Comparison of ENCODE assay signal across 14 cellular contexts in genomic region chr2:113214141-113214540, GRCh38. TPM values are rescaled to one million over a fixed set of nuclear protein-coding genes. Genes with fewer than 3 reads are reported as not detected.
A peak's percentile ranks its signal among the peaks of the same experiment; 100 is the strongest.
DNase-seq lines count a peak whose midpoint lies in the region; ATAC-seq, FAIRE-seq and TF ChIP-seq lines count a peak whose summit lies in the region.
"Had no signal": no experiment of that assay in that cellular context is flagged by ENCODE, and none has a peak within 500 bp of the region (broad histone marks: within the 10 kb centered on the region; RNA-seq: fewer than 3 reads in every experiment).

No MANE protein-coding gene starts in this region.

- RAD21 ChIA-PET in GM12878 (lab: Charles Lee; ENCODE audit: unreplicated experiment): no interaction called here

- TF ChIP-seq CTCF in A549 (IDR thresholded peaks at IDR 0.05) (no peak), GM12878 (IDR thresholded peaks at IDR 0.05 in 2 of 3, conservative IDR thresholded peaks at IDR 0.05 in 1 of 3; ENCODE audit: control insufficient read depth in 2 of 3, extremely low read depth in 1 of 3, insufficient read depth in 1 of 3, low read depth in 3 of 3, low read length in 3 of 3) (no peak), osteoblast (IDR thresholded peaks at IDR 0.05; ENCODE audit: extremely low read depth, low read depth, low read length) (no peak)

- intact Hi-C loops in GM12878 (cut with micrococcal nuclease; ENCODE audit: unreplicated experiment): no loop called here

- DNase-seq in A549 (ENCODE audit: low read depth in 1 of 2, low spot score in 1 of 2) (no peak), Caki2 (ENCODE audit: low read depth) (peak; percentile 39), GM12878 (ENCODE audit: low read depth, low spot score) (no peak), osteoblast (ENCODE audit: insufficient read length, low spot score, missing footprints) (peak; percentile 39), GDM1 (lab: John Stamatoyannopoulos, UW) (no peak), Ammon's horn (ENCODE audit: low spot score) (no peak), urothelium cell line (ENCODE audit: low spot score) (no peak)
- DNase-seq: Calu3; CD4-positive, CD25-positive, alpha-beta regulatory T cell; DMS53; NCI-H146; NCI-H2081; NCI-H510A treated with DMSO at 0.1 percent for 48 hours had no signal

- WGBS in A549 (ENCODE audit: missing lambda C conversion rate): 97% methylated on average over 4 of the region's 4 CpGs
- 66% methylated on average over 4 of the region's 4 CpGs for WGBS in GM12878 (ENCODE audit: insufficient coverage, insufficient replicate concordance, low lambda C conversion rate, missing lambda C conversion rate)

- TF ChIP-seq RAD21 in A549 (conservative IDR thresholded peaks at IDR 0.05 in 1 of 2, IDR thresholded peaks at IDR 0.05 in 1 of 2): no peak
- TF ChIP-seq RAD21 in GM12878 (IDR thresholded peaks at IDR 0.05; ENCODE audit: insufficient read depth, low read depth, low read length): no peak

- H3K27ac ChIP-seq in A549 (peak overlapping the region; percentile 96), GM12878 (ENCODE audit: control insufficient read depth, insufficient read depth) (no peak overlapping the region), osteoblast (ENCODE audit: low read depth, low read length) (no peak overlapping the region)
- H3K27ac ChIP-seq: KMS-11 had no signal

- in situ Hi-C loops in Caki2 (cut with HindIII; ENCODE audit: low pct_unique_long_range_greater_than_20kb, low sequenced_read_pairs) (no loop called here), GM12878 (cut with MboI) (no loop called here)

- TF ChIP-seq POLR2A in A549 (IDR thresholded peaks at IDR 0.05; ENCODE audit: low read length): no peak
- TF ChIP-seq POLR2A in GM12878 (IDR thresholded peaks at IDR 0.05; ENCODE audit: low read depth, low read length): no peak

- H3K36me3 ChIP-seq in GM12878 (ENCODE audit: control insufficient read depth in 2 of 2, insufficient read depth in 2 of 2, low read length in 1 of 2): no peaks in the 10 kb centered on the region
- H3K36me3 ChIP-seq in osteoblast (ENCODE audit: insufficient read depth, low read length): no peaks in the 10 kb centered on the region

- no peak overlapping the region for H3K9ac ChIP-seq in GM12878 (ENCODE audit: control insufficient read depth, insufficient read depth, low read length)
- H3K9ac ChIP-seq: KMS-11 had no signal

- no peak for TF ChIP-seq EP300 in A549 (IDR thresholded peaks at IDR 0.05)
- TF ChIP-seq EP300 in GM12878 (IDR thresholded peaks at IDR 0.05; ENCODE audit: borderline replicate concordance in 1 of 2, control insufficient read depth in 1 of 2, low read depth in 2 of 2, low read length in 2 of 2): no peak

- SMC1A ChIA-PET in GM12878 (lab: Charles Lee; ENCODE audit: uncharacterized antibody, unreplicated experiment): no interaction called here

- POLR2A ChIA-PET in A549 (lab: Yijun Ruan, JAX) (no interaction called here), GM12878 (lab: Charles Lee) (no interaction called here)

- H3K4me2 ChIP-seq in A549 (no peak overlapping the region), GM12878 (ENCODE audit: control insufficient read depth, insufficient read depth) (no peak overlapping the region), osteoblast (ENCODE audit: insufficient read depth, low read length) (no peak overlapping the region)
- H3K4me2 ChIP-seq: KMS-11 had no signal

- H3K9me3 ChIP-seq in A549 (no peaks in the 10 kb centered on the region), GM12878 (replicated peaks; ENCODE audit: control insufficient read depth, insufficient read depth, low read length) (no peaks in the 10 kb centered on the region), osteoblast (ENCODE audit: low read depth, low read length) (no peaks in the 10 kb centered on the region)

- H2AFZ ChIP-seq in GM12878 (ENCODE audit: control insufficient read depth, low read depth, low read length) (no peak overlapping the region), osteoblast (ENCODE audit: low read length) (no peak overlapping the region)

- BruUV-seq in GM12878 (replicated peaks; lab: Mats Ljungman, UMichigan): no TSS peak

- CTCF ChIA-PET in A549 (lab: Yijun Ruan, JAX): interaction anchor here (1.2 kb wide), 1 partner anchor 15 kb away, joined by 4 read pairs; no protein-coding TSS in a partner anchor
- CTCF ChIA-PET in GM12878 (lab: Yijun Ruan, JAX): interaction anchor here (1.3 to 1.5 kb wide), 2 partner anchors 11 to 77 kb away, joined by 3 read pairs; no protein-coding TSS in a partner anchor

- ATAC-seq in A549: no peak
- ATAC-seq in GM12878: no peak

- no peaks in the 10 kb centered on the region for H4K20me1 ChIP-seq in GM12878 (ENCODE audit: control insufficient read depth, insufficient read depth)
- H4K20me1 ChIP-seq in osteoblast (ENCODE audit: insufficient read depth, low read length): no peaks in the 10 kb centered on the region

- FAIRE-seq in A549 (lab: Jason Lieb, UNC) (no peak), GM12878 (lab: Jason Lieb, UNC) (no peak), urothelium cell line (lab: Jason Lieb, UNC) (no peak)

- H3K4me3 ChIP-seq in A549 (no peak overlapping the region), GM12878 (no peak overlapping the region), osteoblast (ENCODE audit: insufficient read depth, low read length) (no peak overlapping the region)

- H3K79me2 ChIP-seq in GM12878 (ENCODE audit: control insufficient read depth, insufficient read depth, low read length): no peaks in the 10 kb centered on the region
- H3K79me2 ChIP-seq in osteoblast (ENCODE audit: insufficient read depth, low read length): no peaks in the 10 kb centered on the region

- H3K27me3 ChIP-seq in GM12878 (replicated peaks in 1 of 2; ENCODE audit: control insufficient read depth in 2 of 2, insufficient read depth in 2 of 2, low read length in 1 of 2) (no peaks in the 10 kb centered on the region; a peak in 1 of 4 replicates), osteoblast (ENCODE audit: insufficient read depth, low read length) (no peaks in the 10 kb centered on the region)

- peaks cover 84% of the 10 kb centered on the region for H3K4me1 ChIP-seq in A549
- peaks cover 5% of the 10 kb centered on the region; the same call in 1 of the 2 replicates for H3K4me1 ChIP-seq in GM12878 (ENCODE audit: control insufficient read depth, insufficient read depth, low read length)
- H3K4me1 ChIP-seq in osteoblast (ENCODE audit: insufficient read depth, low read length): peaks cover 32% of the 10 kb centered on the region

TF ChIP-seq in A549, 52 proteins besides CTCF, POLR2A, EP300 and RAD21 (continues in another document):
- TF ChIP-seq RNF2 (IDR thresholded peaks at IDR 0.05; ENCODE audit: borderline replicate concordance, low read depth) (no peak), TP53 (CRISPR knock-in tag; IDR thresholded peaks at IDR 0.05) (no peak), POLR2AphosphoS2 (conservative IDR thresholded peaks at IDR 0.05; ENCODE audit: low read length) (no peak), HOXA7 (CRISPR knock-in tag; IDR thresholded peaks at IDR 0.05) (no peak), NPAS2 (CRISPR knock-in tag; IDR thresholded peaks at IDR 0.05; ENCODE audit: borderline replicate concordance) (no peak), KDM5A (IDR thresholded peaks at IDR 0.05) (no peak)

TF ChIP-seq in GM12878, 131 proteins besides CTCF, POLR2A, EP300 and RAD21:
- TF ChIP-seq PAX5 (IDR thresholded peaks at IDR 0.05; ENCODE audit: borderline replicate concordance, low read depth, low read length): no peak
- 0 out of 2 replicates have a peak, but pooled peaks have one; percentile 24 for TF ChIP-seq PKNOX1 (IDR thresholded peaks at IDR 0.05)

RNA-seq across cellular contexts. Expression of gene PSD4, which starts 40.4 kb away (rescaled TPM):
- 5.4 and 6.7 TPM in 2 replicates for polyA plus RNA-seq in A549 (2011; rRNA removed)
- 4.3 and 5.3 TPM in 2 replicates for polyA plus RNA-seq in A549 (2012; cell fraction: cytosol; rRNA removed)
- 5.9 and 6.1 TPM in 2 replicates for polyA plus RNA-seq in A549 (2012; cell fraction: nucleus; rRNA removed)
- 13.9 to 21.6 TPM (median 21.1 TPM) in 3 replicates for polyA plus RNA-seq in A549 (2017; fragmentation: RNase III; extraction: RNeasy Plus Mini Kit Qiagen cat#74134 plus additional on column Dnase treatment)
- 8.2 and 8.3 TPM in 2 replicates for polyA minus RNA-seq in A549 (2011; rRNA and poly(A)+ RNA removed)
- total RNA-seq in Caki2 (2014; rRNA removed; shearing (Covaris generic); ENCODE audit: low replicate concordance): 27.0 and 53.8 TPM in 2 replicates
- 168 and 195 TPM in 2 replicates for total RNA-seq in GM12878 (2013; cell fraction: nucleolus; rRNA removed)
- total RNA-seq in GM12878 (2014; rRNA removed): 96.0 and 98.5 TPM in 2 replicates
- total RNA-seq in GM12878 (2014; rRNA removed; fragmentation: Illumina TruSeq; extraction: Trizol): 42.6 and 42.8 TPM in 2 replicates
- 114 and 117 TPM in 2 replicates for total RNA-seq in GM12878 (2021)
- 26.5 TPM for polyA plus RNA-seq in GM12878 (2011; ENCODE audit: low read depth)
- polyA plus RNA-seq in GM12878 (2011; rRNA removed): 13.6 and 27.4 TPM in 2 replicates
- 29.5 and 30.9 TPM in 2 replicates for polyA plus RNA-seq in GM12878 (2011; cell fraction: cytosol; rRNA removed)
- 145 and 151 TPM in 2 replicates for polyA plus RNA-seq in GM12878 (2011; cell fraction: nucleus; rRNA removed)
- polyA plus RNA-seq in GM12878 (2012): 55.8 and 60.1 TPM in 2 replicates
- 20.8 and 48.3 TPM in 2 replicates for polyA plus RNA-seq in GM12878 (2014; fragmentation: Illumina TruSeq; extraction: Trizol)
- 1 to 10 TPM in 1 of 2 experiments, under 1 TPM in 1; 0.68 to 1.7 TPM for polyA plus RNA-seq in GM12878 (2014; fragmentation: Nextera tagmentation; extraction: Ambion mirVana)
- 47.9 and 59.7 TPM in 2 replicates for polyA plus RNA-seq in GM12878 (2014; rRNA removed)
- polyA plus RNA-seq in GM12878 (2016; fragmentation: Nextera tagmentation; extraction: Ambion mirVana): 10 to 100 TPM; 23.7 to 25.9 TPM
- 66.3 and 101 TPM in 2 replicates for polyA minus RNA-seq in GM12878 (2011; rRNA and poly(A)+ RNA removed)
- polyA minus RNA-seq in GM12878 (2011; cell fraction: cytosol; rRNA and poly(A)+ RNA removed): 29.9 and 34.2 TPM in 2 replicates
- polyA minus RNA-seq in GM12878 (2011; cell fraction: nucleus; rRNA and poly(A)+ RNA removed): 65.5 and 85.2 TPM in 2 replicates
- 1.2 and 1.8 TPM in 2 replicates for total RNA-seq in osteoblast

Comparison
In these comparisons a context has a peak if more than half of its experiments do, and no peak if none do; other contexts are left out.
1. DNase-seq: peak in Caki2 (single experiment) and osteoblast (single experiment); none in A549 (0 of 2), GM12878 (single experiment), GDM1 (single experiment), Ammon's horn (single experiment) and urothelium cell line (single experiment).
2. H3K27ac ChIP-seq: peak in A549 (2 of 2); none in GM12878 (single experiment) and osteoblast (single experiment).